Comparison of ENCODE assay signal across 21 cellular contexts in genomic region chr7:129101746-129102145, GRCh38. TPM values are rescaled to one million over a fixed set of nuclear protein-coding genes. Genes with fewer than 3 reads are reported as not detected.
DNase-seq lines count a peak whose midpoint lies in the region; ATAC-seq, FAIRE-seq and TF ChIP-seq lines count a peak whose summit lies in the region.
"Had no signal": no experiment of that assay in that cellular context is flagged by ENCODE, and none has a peak within 500 bp of the region (broad histone marks: within the 10 kb centered on the region; RNA-seq: fewer than 3 reads in every experiment).

No MANE protein-coding gene starts in this region.

- H2AFZ ChIP-seq in HepG2 (ENCODE audit: low read length) = peak overlapping the region; percentile 86

- peak; percentile 74 for FAIRE-seq in GM19239 (lab: Jason Lieb, UNC)
- FAIRE-seq in HepG2 (lab: Jason Lieb, UNC) = no peak

- TF ChIP-seq RAD21 in HepG2 (CRISPR knock-in tag; IDR thresholded peaks at IDR 0.05) = no peak

- H3K9me3 Mint-ChIP-seq in CD14-positive monocyte = no peaks in the 10 kb centered on the region
- H3K9me3 Mint-ChIP-seq: natural killer cell had no signal

- H3K4me1 Mint-ChIP-seq in CD14-positive monocyte = peaks cover 7% of the 10 kb centered on the region
- H3K4me1 Mint-ChIP-seq: natural killer cell had no signal

- TF ChIP-seq CTCF in HepG2 (CRISPR knock-in tag; IDR thresholded peaks at IDR 0.05) (no peak), thyroid gland (IDR thresholded peaks at IDR 0.05) (no peak), CD14-positive monocyte (IDR thresholded peaks at IDR 0.05) (no peak)

- DNase-seq in GM19239 (ENCODE audit: insufficient read length, low spot score) = no peak
- peak; percentile 18 for DNase-seq in adipocyte (ENCODE audit: low read depth)
- no peak for DNase-seq in HepG2 (ENCODE audit: low spot score)
- DNase-seq in thyroid gland = no peak
- DNase-seq in CD14-positive monocyte (ENCODE audit: low spot score) = no peak
- DNase-seq: activated CD4-positive, alpha-beta T cell treated with anti-CD3 and anti-CD28 coated beads, Interleukin-2, amount 50 U/mL, for 48 hours; activated effector memory CD4-positive, alpha-beta T cell treated with anti-CD3 and anti-CD28 coated beads, Interleukin-2, amount 50 U/mL, for 16 hours; DMS79 treated with DMSO at 0.1 percent for 48 hours; heart left ventricle; left ventricle myocardium inferior; midbrain; natural killer cell; NCI-H1105; NCI-H2081; NCI-H510A treated with DMSO at 0.1 percent for 48 hours; RPMI8226; SK-N-SH; uterus had no signal

- no peak overlapping the region for H3K4me3 Mint-ChIP-seq in CD14-positive monocyte
- H3K4me3 Mint-ChIP-seq: natural killer cell had no signal

- intact Hi-C loops in HepG2 (cut with micrococcal nuclease; ENCODE audit: unreplicated experiment) (loop anchor here (2.0 to 5.0 kb wide), 2 partner anchors 43 to 44 kb away; partner anchors contain the start of genes TNPO3 and TSPAN33), thyroid gland (cut with DNase I) (no loop called here), CD14-positive monocyte (cut with micrococcal nuclease) (no loop called here)

- in situ Hi-C loops in HepG2 (cut with HindIII; ENCODE audit: extremely low pct_ligation_motif_present, low pct_unique_long_range_greater_than_20kb) = no loop called here

- H3K36me3 ChIP-seq in adipocyte (ENCODE audit: control insufficient read depth, insufficient read depth, low read length, severe bottlenecking) (no peaks in the 10 kb centered on the region), HepG2 (replicated peaks in 1 of 2; ENCODE audit: control insufficient read depth in 1 of 2, insufficient read depth in 2 of 2, low read length in 2 of 2) (no peaks in the 10 kb centered on the region), thyroid gland (no peaks in the 10 kb centered on the region)
- H3K36me3 ChIP-seq: heart left ventricle, left ventricle myocardium inferior, uterus had no signal

- POLR2A ChIA-PET in HepG2 (lab: Yijun Ruan, JAX) = interaction anchor here (1.2 to 1.6 kb wide), 3 partner anchors 10 to 62 kb away, joined by 3 to 7 read pairs (median 6); partner anchors contain the start of gene TSPAN33

- no peaks in the 10 kb centered on the region for H3K4me1 ChIP-seq in adipocyte (ENCODE audit: control insufficient read depth, insufficient read depth, low read length)
- H3K4me1 ChIP-seq in HepG2 (ENCODE audit: insufficient read depth, low read length) = peaks cover 60% of the 10 kb centered on the region
- peaks cover 13 to 22% of the 10 kb centered on the region in 2 donors for H3K4me1 ChIP-seq in thyroid gland
- H3K4me1 ChIP-seq: left ventricle myocardium inferior, uterus had no signal

- no peaks in the 10 kb centered on the region for H3K36me3 Mint-ChIP-seq in CD14-positive monocyte
- H3K36me3 Mint-ChIP-seq: brain, natural killer cell had no signal

- H3K27me3 Mint-ChIP-seq in CD14-positive monocyte (ENCODE audit: low read depth in 3 of 3) = peaks cover 0 to 3% (median 1%) of the 10 kb centered on the region in 3 donors

- H3K9ac ChIP-seq in adipocyte (ENCODE audit: low read length) = no peak overlapping the region
- no peak overlapping the region for H3K9ac ChIP-seq in HepG2 (ENCODE audit: insufficient read depth, low read depth, low read length)
- H3K9ac ChIP-seq: SK-N-SH had no signal

- no peaks in the 10 kb centered on the region for H3K9me3 ChIP-seq in adipocyte (ENCODE audit: control insufficient read depth, low read length)
- H3K9me3 ChIP-seq in HepG2 (ENCODE audit: low read length) = no peaks in the 10 kb centered on the region
- H3K9me3 ChIP-seq in thyroid gland = no peaks in the 10 kb centered on the region
- H3K9me3 ChIP-seq: heart left ventricle, left ventricle myocardium inferior, SK-N-SH, uterus had no signal

- ATAC-seq in HepG2 = no peak
- ATAC-seq in HG03571 (IDR thresholded peaks at IDR 0.05; ENCODE audit: unreplicated experiment) = no peak
- ATAC-seq in GM19455 (IDR thresholded peaks at IDR 0.05; ENCODE audit: unreplicated experiment) = no peak
- ATAC-seq: heart left ventricle, natural killer cell had no signal

- no peak overlapping the region for H3K27ac Mint-ChIP-seq in CD14-positive monocyte
- H3K27ac Mint-ChIP-seq: natural killer cell had no signal

- no TSS peak for BruUV-seq in HepG2 (replicated peaks; lab: Mats Ljungman, UMichigan)

- H4K20me1 ChIP-seq in HepG2 (ENCODE audit: insufficient read depth, low read length) = no peaks in the 10 kb centered on the region

- WGBS in HepG2 (ENCODE audit: low lambda C conversion rate) = 94% methylated on average over 6 of the region's 6 CpGs
- WGBS in thyroid gland, 2 donors = 78% methylated on average over 6 of the region's 6 CpGs

- H3K4me3 ChIP-seq in adipocyte (ENCODE audit: low read length) = no peak overlapping the region
- H3K4me3 ChIP-seq in HepG2 (replicated peaks in 1 of 3; ENCODE audit: insufficient read depth in 1 of 3, low read depth in 2 of 3, low read length in 3 of 3) = no peak overlapping the region
- H3K4me3 ChIP-seq in thyroid gland (replicated peaks in 1 of 3) = no peak overlapping the region
- H3K4me3 ChIP-seq: heart left ventricle, left ventricle myocardium inferior, uterus had no signal

- TF ChIP-seq POLR2A in HepG2 (IDR thresholded peaks at IDR 0.05; ENCODE audit: insufficient read depth in 1 of 2, low read depth in 2 of 2, low read length in 2 of 2) = no peak
- TF ChIP-seq POLR2A in thyroid gland (IDR thresholded peaks at IDR 0.05) = no peak

- TF ChIP-seq EP300 in HepG2 (IDR thresholded peaks at IDR 0.05; ENCODE audit: low read depth in 2 of 2, low read length in 2 of 2) = no peak
- TF ChIP-seq EP300 in HepG2 (CRISPR knock-in tag; IDR thresholded peaks at IDR 0.05; ENCODE audit: borderline replicate concordance) = no peak

- H3K27me3 ChIP-seq in adipocyte (replicated peaks; ENCODE audit: control insufficient read depth, insufficient read depth, low read length) = peaks cover 14% of the 10 kb centered on the region
- no peaks in the 10 kb centered on the region for H3K27me3 ChIP-seq in HepG2 (ENCODE audit: control insufficient read depth in 1 of 2, insufficient read depth in 2 of 2, low read length in 2 of 2)
- H3K27me3 ChIP-seq in thyroid gland = no peaks in the 10 kb centered on the region
- H3K27me3 ChIP-seq: heart left ventricle, uterus had no signal

- CTCF ChIA-PET in HepG2 (lab: Yijun Ruan, JAX; ENCODE audit: low intra/inter-chr PET ratio, low total read pairs) = no interaction called here

- H3K27ac ChIP-seq in HepG2 (ENCODE audit: extremely low read length, insufficient read depth, low read length) = peak overlapping the region; percentile 79
- H3K27ac ChIP-seq in thyroid gland = peak overlapping the region in 2 of 3 donors; percentile 65 to 89
- H3K27ac ChIP-seq: heart left ventricle, left ventricle myocardium inferior, uterus had no signal

- no peaks in the 10 kb centered on the region for H3K79me2 ChIP-seq in HepG2 (ENCODE audit: insufficient read depth, low read length)

- H3K4me2 ChIP-seq in HepG2 (ENCODE audit: low read depth, low read length) = peak overlapping the region; percentile 24; the same call in 1 of the 2 replicates
- H3K4me2 ChIP-seq: SK-N-SH had no signal

RNA-seq across cellular contexts. Expression of gene TSPAN33, which starts 42.8 kb away (rescaled TPM):
- total RNA-seq in HepG2 (2016; rRNA removed; fragmentation: Illumina TruSeq; extraction: Trizol) (12.9 and 15.3 TPM in 2 replicates), thyroid gland (10 to 100 TPM in 2 of 4 donors, 1 to 10 TPM in 2; 5.0 to 20.4 (median 10.4) TPM)
- 15.1 and 19.5 TPM in 2 replicates for total RNA-seq in HepG2 (2016; cell fraction: cytosol; rRNA removed; fragmentation: Illumina TruSeq; extraction: Trizol; ENCODE audit: low read depth)
- 10.8 and 14.4 TPM in 2 replicates for total RNA-seq in HepG2 (2016; cell fraction: insoluble cytoplasmic fraction; rRNA removed; fragmentation: Illumina TruSeq; extraction: Trizol)
- 32.7 and 34.3 TPM in 2 replicates for total RNA-seq in HepG2 (2016; cell fraction: membrane; rRNA removed; fragmentation: Illumina TruSeq; extraction: Trizol)
- total RNA-seq in HepG2 (2016; cell fraction: nucleus; rRNA removed; fragmentation: Illumina TruSeq; extraction: Trizol) = 8.1 and 9.4 TPM in 2 replicates
- polyA plus RNA-seq in HepG2 (2011; rRNA removed) (16.5 and 18.2 TPM in 2 replicates), CD14-positive monocyte (1 to 10 TPM; 2.9 to 4.4 TPM)
- 19.8 and 23.3 TPM in 2 replicates for polyA plus RNA-seq in HepG2 (2011; cell fraction: cytosol; rRNA removed)
- 8.5 and 9.9 TPM in 2 replicates for polyA plus RNA-seq in HepG2 (2011; cell fraction: nucleus; rRNA removed)
- 10.1 and 13.3 TPM in 2 replicates for polyA plus RNA-seq in HepG2 (2012)
- 23.0 and 28.4 TPM in 2 replicates for polyA plus RNA-seq in HepG2 (2016; cell fraction: cytosol; fragmentation: Illumina TruSeq; extraction: Trizol; ENCODE audit: low read depth)
- polyA plus RNA-seq in HepG2 (2016; cell fraction: insoluble cytoplasmic fraction; fragmentation: Illumina TruSeq; extraction: Trizol; ENCODE audit: low read depth) = 13.0 and 14.1 TPM in 2 replicates
- polyA plus RNA-seq in HepG2 (2016; cell fraction: membrane; fragmentation: Illumina TruSeq; extraction: Trizol; ENCODE audit: low read depth) = 35.6 and 37.4 TPM in 2 replicates
- polyA plus RNA-seq in HepG2 (2016; cell fraction: nucleus; fragmentation: Illumina TruSeq; extraction: Trizol; ENCODE audit: insufficient read depth, low read depth) = 15.5 and 18.6 TPM in 2 replicates
- polyA minus RNA-seq in HepG2 (2011; rRNA and poly(A)+ RNA removed; ENCODE audit: low replicate concordance) = 9.5 and 35.1 TPM in 2 replicates
- 9.1 and 9.7 TPM in 2 replicates for polyA minus RNA-seq in HepG2 (2011; cell fraction: cytosol; rRNA and poly(A)+ RNA removed)
- 7.2 and 10.4 TPM in 2 replicates for polyA minus RNA-seq in HepG2 (2011; cell fraction: nucleus; rRNA and poly(A)+ RNA removed)

RNA-seq across cellular contexts. Expression of gene TNPO3, which starts 46.8 kb away (rescaled TPM):
- total RNA-seq in HepG2 (2016; rRNA removed; fragmentation: Illumina TruSeq; extraction: Trizol) = 44.6 and 61.5 TPM in 2 replicates
- 14.8 and 16.2 TPM in 2 replicates for total RNA-seq in HepG2 (2016; cell fraction: cytosol; rRNA removed; fragmentation: Illumina TruSeq; extraction: Trizol; ENCODE audit: low read depth)
- 44.0 and 55.4 TPM in 2 replicates for total RNA-seq in HepG2 (2016; cell fraction: insoluble cytoplasmic fraction; rRNA removed; fragmentation: Illumina TruSeq; extraction: Trizol)
- 20.9 and 21.8 TPM in 2 replicates for total RNA-seq in HepG2 (2016; cell fraction: membrane; rRNA removed; fragmentation: Illumina TruSeq; extraction: Trizol)
- 29.8 and 32.3 TPM in 2 replicates for total RNA-seq in HepG2 (2016; cell fraction: nucleus; rRNA removed; fragmentation: Illumina TruSeq; extraction: Trizol)
- polyA plus RNA-seq in HepG2 (2011; rRNA removed) = 22.1 and 23.8 TPM in 2 replicates
- 18.9 and 23.0 TPM in 2 replicates for polyA plus RNA-seq in HepG2 (2011; cell fraction: cytosol; rRNA removed)
- 28.9 and 32.0 TPM in 2 replicates for polyA plus RNA-seq in HepG2 (2011; cell fraction: nucleus; rRNA removed)
- polyA plus RNA-seq in HepG2 (2012) = 24.4 and 25.7 TPM in 2 replicates
- polyA plus RNA-seq in HepG2 (2016; cell fraction: cytosol; fragmentation: Illumina TruSeq; extraction: Trizol; ENCODE audit: low read depth) = 2.0 and 2.3 TPM in 2 replicates
- 38.1 and 39.8 TPM in 2 replicates for polyA plus RNA-seq in HepG2 (2016; cell fraction: insoluble cytoplasmic fraction; fragmentation: Illumina TruSeq; extraction: Trizol; ENCODE audit: low read depth)
- polyA plus RNA-seq in HepG2 (2016; cell fraction: membrane; fragmentation: Illumina TruSeq; extraction: Trizol; ENCODE audit: low read depth) = 6.9 and 8.1 TPM in 2 replicates
- 26.3 and 27.2 TPM in 2 replicates for polyA plus RNA-seq in HepG2 (2016; cell fraction: nucleus; fragmentation: Illumina TruSeq; extraction: Trizol; ENCODE audit: insufficient read depth, low read depth)
- 49.1 and 105 TPM in 2 replicates for polyA minus RNA-seq in HepG2 (2011; rRNA and poly(A)+ RNA removed; ENCODE audit: low replicate concordance)
- polyA minus RNA-seq in HepG2 (2011; cell fraction: cytosol; rRNA and poly(A)+ RNA removed) = 24.7 and 27.5 TPM in 2 replicates
- 42.5 and 58.9 TPM in 2 replicates for polyA minus RNA-seq in HepG2 (2011; cell fraction: nucleus; rRNA and poly(A)+ RNA removed)
- total RNA-seq in thyroid gland = 10 to 100 TPM; 46.1 to 56.2 (median 51.8) TPM
- polyA plus RNA-seq in CD14-positive monocyte = 10 to 100 TPM; 17.0 to 23.8 TPM
